Comparison of ENCODE assay signal across 1 cellular context in the genomic region with DNA sequence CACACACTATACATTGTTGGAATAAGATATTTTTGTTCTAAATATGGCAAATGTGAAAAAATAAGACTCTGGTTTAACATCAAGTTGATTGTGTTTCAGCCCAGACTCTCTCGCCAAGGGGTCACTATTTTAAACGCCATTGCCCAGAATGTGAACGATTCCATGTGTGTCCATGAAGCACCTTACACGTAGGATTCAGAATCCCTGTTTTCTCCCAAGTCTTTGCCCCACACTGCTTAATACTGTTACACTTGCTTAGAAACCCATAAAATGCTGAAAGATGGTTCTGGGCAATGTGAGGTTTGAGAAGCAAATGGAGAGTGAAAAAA.
TF ChIP-seq lines count a peak whose summit lies in the region.

No MANE protein-coding gene starts in this region.

TF ChIP-seq in HepG2, 621 proteins besides CTCF, POLR2A, EP300 and RAD21:
- no peak for TF ChIP-seq CREB1 (IDR thresholded peaks at IDR 0.05)
- TF ChIP-seq CREB1 (CRISPR knock-in tag; IDR thresholded peaks at IDR 0.05) = peak; percentile 54
- TF ChIP-seq, protein P1, sequence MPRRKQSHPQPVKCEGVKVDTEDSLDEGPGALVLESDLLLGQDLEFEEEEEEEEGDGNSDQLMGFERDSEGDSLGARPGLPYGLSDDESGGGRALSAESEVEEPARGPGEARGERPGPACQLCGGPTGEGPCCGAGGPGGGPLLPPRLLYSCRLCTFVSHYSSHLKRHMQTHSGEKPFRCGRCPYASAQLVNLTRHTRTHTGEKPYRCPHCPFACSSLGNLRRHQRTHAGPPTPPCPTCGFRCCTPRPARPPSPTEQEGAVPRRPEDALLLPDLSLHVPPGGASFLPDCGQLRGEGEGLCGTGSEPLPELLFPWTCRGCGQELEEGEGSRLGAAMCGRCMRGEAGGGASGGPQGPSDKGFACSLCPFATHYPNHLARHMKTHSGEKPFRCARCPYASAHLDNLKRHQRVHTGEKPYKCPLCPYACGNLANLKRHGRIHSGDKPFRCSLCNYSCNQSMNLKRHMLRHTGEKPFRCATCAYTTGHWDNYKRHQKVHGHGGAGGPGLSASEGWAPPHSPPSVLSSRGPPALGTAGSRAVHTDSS (CRISPR knock-in tag; conservative IDR thresholded peaks at IDR 0.05) = no peak
- TF ChIP-seq, protein P2, sequence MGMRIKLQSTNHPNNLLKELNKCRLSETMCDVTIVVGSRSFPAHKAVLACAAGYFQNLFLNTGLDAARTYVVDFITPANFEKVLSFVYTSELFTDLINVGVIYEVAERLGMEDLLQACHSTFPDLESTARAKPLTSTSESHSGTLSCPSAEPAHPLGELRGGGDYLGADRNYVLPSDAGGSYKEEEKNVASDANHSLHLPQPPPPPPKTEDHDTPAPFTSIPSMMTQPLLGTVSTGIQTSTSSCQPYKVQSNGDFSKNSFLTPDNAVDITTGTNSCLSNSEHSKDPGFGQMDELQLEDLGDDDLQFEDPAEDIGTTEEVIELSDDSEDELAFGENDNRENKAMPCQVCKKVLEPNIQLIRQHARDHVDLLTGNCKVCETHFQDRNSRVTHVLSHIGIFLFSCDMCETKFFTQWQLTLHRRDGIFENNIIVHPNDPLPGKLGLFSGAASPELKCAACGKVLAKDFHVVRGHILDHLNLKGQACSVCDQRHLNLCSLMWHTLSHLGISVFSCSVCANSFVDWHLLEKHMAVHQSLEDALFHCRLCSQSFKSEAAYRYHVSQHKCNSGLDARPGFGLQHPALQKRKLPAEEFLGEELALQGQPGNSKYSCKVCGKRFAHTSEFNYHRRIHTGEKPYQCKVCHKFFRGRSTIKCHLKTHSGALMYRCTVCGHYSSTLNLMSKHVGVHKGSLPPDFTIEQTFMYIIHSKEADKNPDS (CRISPR knock-in tag; IDR thresholded peaks at IDR 0.05) = no peak
- no peak for TF ChIP-seq GTF2F1 (IDR thresholded peaks at IDR 0.05; ENCODE audit: low read length)
- TF ChIP-seq, protein P3, sequence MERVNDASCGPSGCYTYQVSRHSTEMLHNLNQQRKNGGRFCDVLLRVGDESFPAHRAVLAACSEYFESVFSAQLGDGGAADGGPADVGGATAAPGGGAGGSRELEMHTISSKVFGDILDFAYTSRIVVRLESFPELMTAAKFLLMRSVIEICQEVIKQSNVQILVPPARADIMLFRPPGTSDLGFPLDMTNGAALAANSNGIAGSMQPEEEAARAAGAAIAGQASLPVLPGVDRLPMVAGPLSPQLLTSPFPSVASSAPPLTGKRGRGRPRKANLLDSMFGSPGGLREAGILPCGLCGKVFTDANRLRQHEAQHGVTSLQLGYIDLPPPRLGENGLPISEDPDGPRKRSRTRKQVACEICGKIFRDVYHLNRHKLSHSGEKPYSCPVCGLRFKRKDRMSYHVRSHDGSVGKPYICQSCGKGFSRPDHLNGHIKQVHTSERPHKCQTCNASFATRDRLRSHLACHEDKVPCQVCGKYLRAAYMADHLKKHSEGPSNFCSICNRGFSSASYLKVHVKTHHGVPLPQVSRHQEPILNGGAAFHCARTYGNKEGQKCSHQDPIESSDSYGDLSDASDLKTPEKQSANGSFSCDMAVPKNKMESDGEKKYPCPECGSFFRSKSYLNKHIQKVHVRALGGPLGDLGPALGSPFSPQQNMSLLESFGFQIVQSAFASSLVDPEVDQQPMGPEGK (CRISPR knock-in tag; IDR thresholded peaks at IDR 0.05) = no peak
- TF ChIP-seq ZC3H4 (CRISPR knock-in tag; IDR thresholded peaks at IDR 0.05; ENCODE audit: borderline replicate concordance) = peak; percentile 10; the same call in 1 of the 2 replicates
- no peak for TF ChIP-seq ERF (CRISPR knock-in tag; IDR thresholded peaks at IDR 0.05)
- 0 out of 2 replicates have a peak, but pooled peaks have one; percentile 14 for TF ChIP-seq NR2F6 (IDR thresholded peaks at IDR 0.05)
- no peak for TF ChIP-seq NR2F6 (CRISPR knock-in tag; IDR thresholded peaks at IDR 0.05)
- TF ChIP-seq ARHGAP35 (CRISPR knock-in tag; IDR thresholded peaks at IDR 0.05; ENCODE audit: borderline replicate concordance) = no peak
- TF ChIP-seq ZNF446 (CRISPR knock-in tag; IDR thresholded peaks at IDR 0.05) = no peak
- TF ChIP-seq, protein P4, sequence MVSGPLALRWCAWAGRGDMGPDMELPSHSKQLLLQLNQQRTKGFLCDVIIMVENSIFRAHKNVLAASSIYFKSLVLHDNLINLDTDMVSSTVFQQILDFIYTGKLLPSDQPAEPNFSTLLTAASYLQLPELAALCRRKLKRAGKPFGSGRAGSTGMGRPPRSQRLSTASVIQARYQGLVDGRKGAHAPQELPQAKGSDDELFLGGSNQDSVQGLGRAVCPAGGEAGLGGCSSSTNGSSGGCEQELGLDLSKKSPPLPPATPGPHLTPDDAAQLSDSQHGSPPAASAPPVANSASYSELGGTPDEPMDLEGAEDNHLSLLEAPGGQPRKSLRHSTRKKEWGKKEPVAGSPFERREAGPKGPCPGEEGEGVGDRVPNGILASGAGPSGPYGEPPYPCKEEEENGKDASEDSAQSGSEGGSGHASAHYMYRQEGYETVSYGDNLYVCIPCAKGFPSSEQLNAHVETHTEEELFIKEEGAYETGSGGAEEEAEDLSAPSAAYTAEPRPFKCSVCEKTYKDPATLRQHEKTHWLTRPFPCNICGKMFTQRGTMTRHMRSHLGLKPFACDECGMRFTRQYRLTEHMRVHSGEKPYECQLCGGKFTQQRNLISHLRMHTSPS (CRISPR knock-in tag; IDR thresholded peaks at IDR 0.05; ENCODE audit: low read depth) = no peak
- 0 out of 2 replicates have a peak, but pooled peaks have one; percentile 4 for TF ChIP-seq ZFAT (CRISPR knock-in tag; conservative IDR thresholded peaks at IDR 0.05)
- no peak for TF ChIP-seq ZBTB38 (CRISPR knock-in tag; IDR thresholded peaks at IDR 0.05)
- no peak for TF ChIP-seq TCF7L2 (IDR thresholded peaks at IDR 0.05; ENCODE audit: low read depth, low read length)
- TF ChIP-seq, protein P5, sequence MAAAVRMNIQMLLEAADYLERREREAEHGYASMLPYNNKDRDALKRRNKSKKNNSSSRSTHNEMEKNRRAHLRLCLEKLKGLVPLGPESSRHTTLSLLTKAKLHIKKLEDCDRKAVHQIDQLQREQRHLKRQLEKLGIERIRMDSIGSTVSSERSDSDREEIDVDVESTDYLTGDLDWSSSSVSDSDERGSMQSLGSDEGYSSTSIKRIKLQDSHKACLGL (CRISPR knock-in tag; IDR thresholded peaks at IDR 0.05) = no peak
- TF ChIP-seq RBM22 (optimal IDR thresholded peaks at IDR 0.05; ENCODE audit: low read length) = no peak
- TF ChIP-seq, protein P6, sequence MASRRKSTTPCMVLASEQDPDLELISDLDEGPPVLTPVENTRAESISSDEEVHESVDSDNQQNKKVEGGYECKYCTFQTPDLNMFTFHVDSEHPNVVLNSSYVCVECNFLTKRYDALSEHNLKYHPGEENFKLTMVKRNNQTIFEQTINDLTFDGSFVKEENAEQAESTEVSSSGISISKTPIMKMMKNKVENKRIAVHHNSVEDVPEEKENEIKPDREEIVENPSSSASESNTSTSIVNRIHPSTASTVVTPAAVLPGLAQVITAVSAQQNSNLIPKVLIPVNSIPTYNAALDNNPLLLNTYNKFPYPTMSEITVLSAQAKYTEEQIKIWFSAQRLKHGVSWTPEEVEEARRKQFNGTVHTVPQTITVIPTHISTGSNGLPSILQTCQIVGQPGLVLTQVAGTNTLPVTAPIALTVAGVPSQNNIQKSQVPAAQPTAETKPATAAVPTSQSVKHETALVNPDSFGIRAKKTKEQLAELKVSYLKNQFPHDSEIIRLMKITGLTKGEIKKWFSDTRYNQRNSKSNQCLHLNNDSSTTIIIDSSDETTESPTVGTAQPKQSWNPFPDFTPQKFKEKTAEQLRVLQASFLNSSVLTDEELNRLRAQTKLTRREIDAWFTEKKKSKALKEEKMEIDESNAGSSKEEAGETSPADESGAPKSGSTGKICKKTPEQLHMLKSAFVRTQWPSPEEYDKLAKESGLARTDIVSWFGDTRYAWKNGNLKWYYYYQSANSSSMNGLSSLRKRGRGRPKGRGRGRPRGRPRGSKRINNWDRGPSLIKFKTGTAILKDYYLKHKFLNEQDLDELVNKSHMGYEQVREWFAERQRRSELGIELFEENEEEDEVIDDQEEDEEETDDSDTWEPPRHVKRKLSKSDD (CRISPR knock-in tag; IDR thresholded peaks at IDR 0.05; ENCODE audit: low read depth) = no peak
